In genomic region chr2:127020536-127020935, GRCh38 we compare ENCODE assay signal across 7 cellular contexts.
"Had no signal": no experiment of that assay in that cellular context is flagged by ENCODE, and none has a peak within 500 bp of the region (broad histone marks: within the 10 kb centered on the region; RNA-seq: fewer than 3 reads in every experiment).

No MANE protein-coding gene starts in this region.

- H2AFZ ChIP-seq: GM23248 had no signal

- H3K36me3 ChIP-seq: HAP-1 had no signal

- H3K9me3 ChIP-seq: HAP-1 had no signal

- H3K27ac ChIP-seq: GM23248 had no signal

- H3K4me3 ChIP-seq: GM23248, HAP-1, K562 had no signal

- H3K4me1 ChIP-seq: HAP-1 had no signal

- H3K9ac ChIP-seq: GM23248 had no signal

- DNase-seq: GM23248, GOT3, H7, HFFc6, IMR-90 had no signal
